23 cellular contexts compared by ENCODE assay signal in the genomic region with DNA sequence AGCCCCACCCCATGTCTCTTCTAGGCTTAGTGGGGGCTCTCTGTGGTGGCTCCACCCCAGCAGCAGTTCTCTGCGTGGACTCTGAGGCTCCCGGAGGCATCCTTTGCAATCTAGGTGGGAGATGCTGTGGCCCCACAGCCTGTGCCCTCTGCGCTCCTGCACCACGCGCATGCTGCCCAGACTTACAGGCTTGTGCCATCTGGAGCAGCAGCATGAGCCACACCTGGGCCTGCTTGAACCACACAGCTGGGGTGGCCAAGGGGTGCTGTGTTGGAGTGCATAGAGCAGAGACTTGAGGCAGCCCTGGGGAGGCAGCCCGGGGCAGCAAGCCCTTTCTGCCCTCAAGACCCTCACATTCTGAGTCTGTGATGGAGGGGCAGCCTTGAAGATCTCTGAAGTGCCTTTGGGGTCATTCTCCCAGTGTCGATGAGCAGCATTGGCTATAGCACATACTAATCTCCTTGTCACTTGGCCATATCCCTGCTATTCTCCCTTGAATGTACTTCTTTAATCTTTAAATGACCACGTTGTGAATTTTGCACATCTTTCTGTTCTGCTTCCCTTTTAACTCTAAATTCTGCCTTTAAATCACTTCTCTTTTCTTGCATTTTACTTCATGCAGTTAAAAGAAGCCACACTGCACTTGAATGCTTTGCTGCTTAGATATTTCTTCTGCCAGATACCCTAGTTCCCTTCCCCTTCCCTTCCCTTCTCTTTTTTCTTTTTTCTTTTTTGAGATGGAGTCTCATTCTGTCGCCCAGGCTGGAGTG.
DNase-seq lines count a peak whose midpoint lies in the region; ATAC-seq and TF ChIP-seq lines count a peak whose summit lies in the region.
"Had no signal": no experiment of that assay in that cellular context is flagged by ENCODE, and none has a peak within 500 bp of the region (broad histone marks: within the 10 kb centered on the region; RNA-seq: fewer than 3 reads in every experiment).

No MANE protein-coding gene starts in this region.

- no peak overlapping the region for H3K4me3 ChIP-seq in left ventricle myocardium inferior

- no peaks in the 10 kb centered on the region for H3K36me3 ChIP-seq in left ventricle myocardium inferior

- peaks cover 6% of the 10 kb centered on the region for H3K4me1 ChIP-seq in left ventricle myocardium inferior
- H3K4me1 ChIP-seq: Caco-2 had no signal

- H3K27me3 ChIP-seq in left ventricle myocardium inferior (ENCODE audit: low read depth), result peaks cover 7% of the 10 kb centered on the region

- intact Hi-C loops in left ventricle myocardium inferior (cut with micrococcal nuclease), result no loop called here
- intact Hi-C loops in left ventricle myocardium superior (cut with micrococcal nuclease), result no loop called here

- H3K9me3 ChIP-seq in left ventricle myocardium inferior (replicated peaks), result no peaks in the 10 kb centered on the region
- H3K9me3 ChIP-seq: Caco-2 had no signal

- no peak for ATAC-seq in left ventricle myocardium superior
- ATAC-seq in stimulated activated naive CD8-positive, alpha-beta T cell treated with anti-CD3 and anti-CD28 coated beads, Interleukin-15, Interleukin-2, amounts not matched to agents 100 U/mL and 50 U/mL, for 24 hours, result no peak
- ATAC-seq: HCT116, SK-N-SH treated with all-trans-retinoic acid at 6 μM for 48 hours had no signal

- DNase-seq in left ventricle myocardium inferior (no peak), left ventricle myocardium superior (no peak), MV-4-11 (lab: John Stamatoyannopoulos, UW) (peak; percentile 63), medulla oblongata (ENCODE audit: extremely low spot score) (peak; percentile 49), NCI-H2227 (lab: John Stamatoyannopoulos, UW; ENCODE audit: unreplicated experiment) (no peak), NCI-H446 (lab: John Stamatoyannopoulos, UW) (no peak)
- DNase-seq in stimulated activated naive CD8-positive, alpha-beta T cell treated with anti-CD3 and anti-CD28 coated beads, Interleukin-15, Interleukin-2, amounts not matched to agents 100 U/mL and 50 U/mL, for 24 hours, result no peak
- DNase-seq: ACHN; Caco-2; CD4-positive, alpha-beta T cell; EL; GOT3; NCI-H1092 treated with DMSO at 0.1 percent for 48 hours; NCI-H146; NCI-H2029 treated with DMSO at 0.1 percent for 48 hours; NCI-H2171; NCI-H446 treated with DMSO at 0.1 percent for 48 hours; NCI-H69; OCI-M1; SIG-M5 had no signal

- TF ChIP-seq CTCF in left ventricle myocardium inferior (IDR thresholded peaks at IDR 0.05; ENCODE audit: borderline replicate concordance), result no peak

- H3K27ac ChIP-seq in left ventricle myocardium inferior (replicated peaks), result peak overlapping the region; percentile 37
- H3K27ac ChIP-seq: HL-60 had no signal

Comparison
In these comparisons a context has a peak if more than half of its experiments do, and no peak if none do; other contexts are left out.
1. DNase-seq: peak in MV-4-11 (single experiment) and medulla oblongata (single experiment); none in left ventricle myocardium inferior (single experiment), left ventricle myocardium superior (single experiment), NCI-H2227 (single experiment), NCI-H446 (0 of 2) and stimulated activated naive CD8-positive, alpha-beta T cell treated with anti-CD3 and anti-CD28 coated beads, Interleukin-15, Interleukin-2, amounts not matched to agents 100 U/mL and 50 U/mL, for 24 hours (single experiment).